9 cellular contexts compared by ENCODE assay signal in genomic region chr1:180926164-180926981, GRCh38. TPM values are rescaled to one million over a fixed set of nuclear protein-coding genes. Genes with fewer than 3 reads are reported as not detected.
DNase-seq lines count a peak whose midpoint lies in the region; ATAC-seq and TF ChIP-seq lines count a peak whose summit lies in the region.
"Had no signal": no experiment of that assay in that cellular context is flagged by ENCODE, and none has a peak within 500 bp of the region (broad histone marks: within the 10 kb centered on the region; RNA-seq: fewer than 3 reads in every experiment).

No MANE protein-coding gene starts in this region.

- peaks cover 0 to 14% (median 2%) of the 10 kb centered on the region in 4 donors for H3K36me3 ChIP-seq in sigmoid colon

- H3K4me1 ChIP-seq in sigmoid colon, result peaks cover 0 to 53% (median 46%) of the 10 kb centered on the region in 4 donors

- no peak for TF ChIP-seq EP300 in sigmoid colon (IDR thresholded peaks at IDR 0.05)

- H3K27me3 ChIP-seq in sigmoid colon, result no peaks in the 10 kb centered on the region

- H3K9me3 ChIP-seq in sigmoid colon, result no peaks in the 10 kb centered on the region

- in situ Hi-C loops in GM13976 (cut with MboI; ENCODE audit: low sequenced_read_pairs, unreplicated experiment), result no loop called here

- WGBS in sigmoid colon, 2 donors, result 40 to 83% methylated on average over 14 of the region's 14 CpGs

- ATAC-seq in HG03139 (IDR thresholded peaks at IDR 0.05; ENCODE audit: unreplicated experiment) (peak; percentile 53), left cardiac atrium (peak; percentile 77 to 83), GM21360 (IDR thresholded peaks at IDR 0.05; ENCODE audit: unreplicated experiment) (no peak)

- H3K27ac ChIP-seq in sigmoid colon, result peak overlapping the region; percentile 80 to 89 (median 86)

- DNase-seq in COR-L47 (lab: John Stamatoyannopoulos, UW) (peak; percentile 85), UCSD-AML1 (lab: John Stamatoyannopoulos, UW; ENCODE audit: unreplicated experiment) (peak; percentile 70), left cardiac atrium (peak; percentile 69), sigmoid colon (peak; percentile 84), activated gamma-delta T cell (lab: John Stamatoyannopoulos, UW) (no peak), GM13976 (ENCODE audit: low spot score) (no peak)
- DNase-seq: activated T-cell treated with anti-CD3 and anti-CD28 coated beads, Interleukin-2, amount 50 U/mL, for 4 hours had no signal

- TF ChIP-seq CTCF in sigmoid colon (IDR thresholded peaks at IDR 0.05) (no peak), GM13976 (IDR thresholded peaks at IDR 0.05; ENCODE audit: borderline replicate concordance, control extremely low read depth, extremely low read depth, insufficient read depth, missing control alignments) (no peak)

- peak overlapping the region in 3 of 4 donors; percentile 5 to 20 (median 12) for H3K4me3 ChIP-seq in sigmoid colon

- intact Hi-C loops in left cardiac atrium (cut with DNase I) (no loop called here), sigmoid colon (cut with DNase I) (loop anchor here (2.0 kb wide), 1 partner anchor 16 kb away; no protein-coding TSS in a partner anchor)

- TF ChIP-seq POLR2A in sigmoid colon (IDR thresholded peaks at IDR 0.05), result no peak

RNA-seq across cellular contexts. Expression of gene KIAA1614, which starts 13.7 kb away (rescaled TPM):
- 1 to 10 TPM; 8.2 to 9.3 TPM for total RNA-seq in left cardiac atrium
- total RNA-seq in sigmoid colon, result 10 to 100 TPM in 2 of 4 donors, 1 to 10 TPM in 2; 6.3 to 14.8 (median 10.5) TPM
- polyA plus RNA-seq in sigmoid colon, result 1 to 10 TPM; 1.2 to 2.0 (median 1.8) TPM

Comparison
In these comparisons a context has a peak if more than half of its experiments do, and no peak if none do; other contexts are left out.
1. DNase-seq: peak in COR-L47 (single experiment), UCSD-AML1 (single experiment), left cardiac atrium (single experiment) and sigmoid colon (single experiment); none in activated gamma-delta T cell (single experiment) and GM13976 (single experiment).